8 cellular contexts compared by ENCODE assay signal in the genomic region with DNA sequence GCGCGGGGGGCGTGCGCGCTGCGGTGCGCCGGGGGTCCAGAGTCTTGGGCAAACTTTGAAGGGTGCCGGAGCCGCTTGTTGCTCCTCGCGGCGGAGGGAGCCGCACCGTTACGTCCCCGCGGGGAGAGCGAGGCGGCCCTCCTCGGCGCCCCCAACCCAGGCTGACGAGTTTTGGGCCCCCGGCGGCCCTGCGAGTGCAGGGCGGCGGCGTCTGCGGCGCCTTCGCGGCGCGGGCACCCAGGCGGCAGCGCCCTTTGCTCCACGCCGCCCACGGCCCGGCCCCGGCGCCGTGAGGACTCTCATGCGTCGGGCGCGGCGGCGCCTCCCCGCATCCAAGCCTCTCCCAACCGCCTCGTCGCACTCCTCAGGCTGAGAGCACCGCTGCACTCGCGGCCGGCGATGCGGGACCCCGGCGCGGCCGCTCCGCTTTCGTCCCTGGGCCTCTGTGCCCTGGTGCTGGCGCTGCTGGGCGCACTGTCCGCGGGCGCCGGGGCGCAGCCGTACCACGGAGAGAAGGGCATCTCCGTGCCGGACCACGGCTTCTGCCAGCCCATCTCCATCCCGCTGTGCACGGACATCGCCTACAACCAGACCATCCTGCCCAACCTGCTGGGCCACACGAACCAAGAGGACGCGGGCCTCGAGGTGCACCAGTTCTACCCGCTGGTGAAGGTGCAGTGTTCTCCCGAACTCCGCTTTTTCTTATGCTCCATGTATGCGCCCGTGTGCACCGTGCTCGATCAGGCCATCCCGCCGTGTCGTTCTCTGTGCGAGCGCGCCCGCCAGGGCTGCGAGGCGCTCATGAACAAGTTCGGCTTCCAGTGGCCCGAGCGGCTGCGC. TPM values are rescaled to one million over a fixed set of nuclear protein-coding genes. Genes with fewer than 3 reads are reported as not detected.
DNase-seq lines count a peak whose midpoint lies in the region; ATAC-seq and TF ChIP-seq lines count a peak whose summit lies in the region.

No MANE protein-coding gene starts in this region.

- DNase-seq in HK-2 (ENCODE audit: unreplicated experiment) = peak; percentile 48
- DNase-seq in ecto neural progenitor cell (ENCODE audit: low spot score) = peak; percentile 72
- peak; percentile 27 to 71 for DNase-seq in tibial artery
- no peak for DNase-seq in GDM1 (lab: John Stamatoyannopoulos, UW)

- ATAC-seq in GM19351 (IDR thresholded peaks at IDR 0.05; ENCODE audit: unreplicated experiment) = peak; percentile 4

- peaks cover 18% of the 10 kb centered on the region for H4K20me1 ChIP-seq in BLaER1

- H3K4me2 ChIP-seq in BLaER1 = peak overlapping the region; percentile 97

- H3K4me3 ChIP-seq in BLaER1 (peak overlapping the region; percentile 86), WI38 (ENCODE audit: low read depth, low read length) (peak overlapping the region; percentile 93), mesodermal cell (ENCODE audit: extremely low read depth, insufficient read depth, low read length, poor library complexity, severe bottlenecking) (peak overlapping the region; percentile 68), tibial artery (peak overlapping the region; percentile 81 to 96)

- H3K9me3 ChIP-seq in BLaER1 = no peaks in the 10 kb centered on the region
- H3K9me3 ChIP-seq in mesodermal cell (ENCODE audit: control insufficient read depth, low read length) = no peaks in the 10 kb centered on the region
- no peaks in the 10 kb centered on the region for H3K9me3 ChIP-seq in tibial artery

- H3K27me3 ChIP-seq in BLaER1 (peaks cover 64% of the 10 kb centered on the region), tibial artery (no peaks in the 10 kb centered on the region)

- H3K27ac ChIP-seq in BLaER1 (peak overlapping the region; percentile 62), mesodermal cell (ENCODE audit: low read depth, low read length, severe bottlenecking) (peak overlapping the region; percentile 91), tibial artery (peak overlapping the region; percentile 99)

- H3K36me3 ChIP-seq in BLaER1 (no peaks in the 10 kb centered on the region), mesodermal cell (ENCODE audit: control insufficient read depth, insufficient read depth, low read length) (peaks cover 10% of the 10 kb centered on the region), tibial artery (no peaks in the 10 kb centered on the region)

- TF ChIP-seq CTCF in WI38 (IDR thresholded peaks at IDR 0.05; ENCODE audit: low read depth, low read length) (no peak), tibial artery (IDR thresholded peaks at IDR 0.05) (peak in 1 of 2 experiments; percentile 4)

- H3K4me1 ChIP-seq in BLaER1 (peaks cover 38% of the 10 kb centered on the region), mesodermal cell (ENCODE audit: control insufficient read depth, insufficient read depth, low read length, poor library complexity, severe bottlenecking) (peaks cover 25% of the 10 kb centered on the region), tibial artery (peaks cover 0 to 55% (median 36%) of the 10 kb centered on the region in 4 donors)

- H3K9ac ChIP-seq in BLaER1 = peak overlapping the region; percentile 80

- 0% methylated on average over 79 to 89 of the region's 105 CpGs for WGBS in mesodermal cell (ENCODE audit: insufficient coverage in 2 of 2), 2 experiments

- intact Hi-C loops in tibial artery (cut with DNase I; ENCODE audit: low total_unique reads) = loop anchor here (5.0 kb wide), 4 partner anchors 143 to 343 kb away; partner anchors contain the start of gene BMPR2

RNA-seq across cellular contexts. Expression of gene FZD7, which starts 0.8 kb away (rescaled TPM):
- 36.1 TPM for polyA plus RNA-seq in mesodermal cell (2013, experiment 1 of 2)
- polyA plus RNA-seq in mesodermal cell (2013, experiment 2 of 2) = 30.4 TPM

RNA-seq across cellular contexts. Expression of gene KIAA2012, which starts 38.6 kb away (rescaled TPM):
- polyA plus RNA-seq in mesodermal cell (2013, experiment 1 of 2) = 0.18 TPM
- 0.05 TPM for polyA plus RNA-seq in mesodermal cell (2013, experiment 2 of 2)
